In genomic region chr6:146543940-146544661, GRCh38 we compare ENCODE assay signal across 8 cellular contexts. TPM values are rescaled to one million over a fixed set of nuclear protein-coding genes. Genes with fewer than 3 reads are reported as not detected.
DNase-seq lines count a peak whose midpoint lies in the region; ATAC-seq and TF ChIP-seq lines count a peak whose summit lies in the region.

No MANE protein-coding gene starts in this region.

- no peak for TF ChIP-seq POLR2A in suprapubic skin (IDR thresholded peaks at IDR 0.05)

- peak overlapping the region in 1 of 2 donors; percentile 66 for H3K27ac Mint-ChIP-seq in T-cell
- H3K27ac Mint-ChIP-seq in effector memory CD8-positive, alpha-beta T cell = no peak overlapping the region

- POLR2A ChIA-PET in GM10248 (lab: Yijun Ruan, JAX) = no interaction called here
- POLR2A ChIA-PET in T-cell (lab: Charles Lee) = no interaction called here

- H3K36me3 ChIP-seq in lower lobe of right lung = no peaks in the 10 kb centered on the region
- no peaks in the 10 kb centered on the region for H3K36me3 ChIP-seq in suprapubic skin

- H3K9me3 Mint-ChIP-seq in T-cell = no peaks in the 10 kb centered on the region
- peaks cover 0 to 6% of the 10 kb centered on the region in 2 donors for H3K9me3 Mint-ChIP-seq in effector memory CD8-positive, alpha-beta T cell

- peak overlapping the region; percentile 97 for H3K27ac ChIP-seq in lower lobe of right lung
- H3K27ac ChIP-seq in suprapubic skin = peak overlapping the region; percentile 98

- TF ChIP-seq CTCF in GM10248 (IDR thresholded peaks at IDR 0.05; ENCODE audit: control extremely low read depth, extremely low read depth, low read depth, missing control alignments) (no peak), lower lobe of right lung (IDR thresholded peaks at IDR 0.05) (no peak), suprapubic skin (IDR thresholded peaks at IDR 0.05) (no peak)

- H3K36me3 Mint-ChIP-seq in T-cell = no peaks in the 10 kb centered on the region
- H3K36me3 Mint-ChIP-seq in effector memory CD8-positive, alpha-beta T cell (ENCODE audit: insufficient read depth) = no peaks in the 10 kb centered on the region

- 7% methylated on average over 25 of the region's 34 CpGs for WGBS in suprapubic skin

- peaks cover 32% of the 10 kb centered on the region for H3K4me1 ChIP-seq in lower lobe of right lung
- H3K4me1 ChIP-seq in suprapubic skin = peaks cover 40% of the 10 kb centered on the region

- DNase-seq in GM10248 (ENCODE audit: extremely low spot score) (peak; percentile 17), T-cell (peak in 2 of 34 experiments; percentile 0 to 4), lower lobe of right lung (peak; percentile 71), suprapubic skin (ENCODE audit: low spot score in 2 of 2) (peak; percentile 74 to 84), SKM-1 treated with dmso at 0.1 percent for 144 hours (lab: John Stamatoyannopoulos, UW; ENCODE audit: unreplicated experiment) (no peak)
- DNase-seq in effector memory CD8-positive, alpha-beta T cell = no peak

- peak overlapping the region; percentile 60 to 86 (median 72) for H3K4me3 Mint-ChIP-seq in T-cell
- peak overlapping the region in 1 of 2 donors; percentile 29 for H3K4me3 Mint-ChIP-seq in effector memory CD8-positive, alpha-beta T cell

- ATAC-seq in HG02970 (IDR thresholded peaks at IDR 0.05; ENCODE audit: low FRiP score, unreplicated experiment) (peak; percentile 21), T-cell (replicated peaks in 1 of 4) (no peak), lower lobe of right lung (peak; percentile 22 to 37), GM19463 (IDR thresholded peaks at IDR 0.05; ENCODE audit: unreplicated experiment) (no peak)
- ATAC-seq in effector memory CD8-positive, alpha-beta T cell (replicated peaks) = peak; percentile 4

- intact Hi-C loops in lower lobe of right lung (cut with DNase I) = no loop called here

- peaks cover 29 to 32% of the 10 kb centered on the region in 2 donors for H3K27me3 Mint-ChIP-seq in T-cell
- peaks cover 15 to 30% of the 10 kb centered on the region in 2 donors for H3K27me3 Mint-ChIP-seq in effector memory CD8-positive, alpha-beta T cell

- H3K4me3 ChIP-seq in lower lobe of right lung = peak overlapping the region; percentile 85
- H3K4me3 ChIP-seq in suprapubic skin = peak overlapping the region; percentile 76

- no peak for TF ChIP-seq EP300 in suprapubic skin (IDR thresholded peaks at IDR 0.05)

- H3K27me3 ChIP-seq in lower lobe of right lung (ENCODE audit: low read depth) = no peaks in the 10 kb centered on the region
- no peaks in the 10 kb centered on the region for H3K27me3 ChIP-seq in suprapubic skin

- H3K9me3 ChIP-seq in lower lobe of right lung = no peaks in the 10 kb centered on the region
- H3K9me3 ChIP-seq in suprapubic skin = no peaks in the 10 kb centered on the region

- CTCF ChIA-PET in GM10248 (lab: Yijun Ruan, JAX) = interaction anchor here (1.6 kb wide), 1 partner anchor 11 kb away, joined by 6 read pairs; no protein-coding TSS in a partner anchor
- CTCF ChIA-PET in T-cell (lab: Charles Lee) = no interaction called here

- peaks cover 9 to 21% (median 15%) of the 10 kb centered on the region in 3 donors for H3K4me1 Mint-ChIP-seq in T-cell
- peaks cover 0 to 4% of the 10 kb centered on the region in 2 donors for H3K4me1 Mint-ChIP-seq in effector memory CD8-positive, alpha-beta T cell (ENCODE audit: low read depth in 2 of 2)

RNA-seq across cellular contexts. Expression of gene RAB32, which starts 0.5 kb away (rescaled TPM):
- total RNA-seq in T-cell = under 1 TPM; 0.22 to 0.73 (median 0.38) TPM
- 36.9 TPM for total RNA-seq in lower lobe of right lung
- total RNA-seq in suprapubic skin = 10 to 100 TPM in 2 of 4 donors, 1 to 10 TPM in 2; 5.9 to 20.3 (median 13.4) TPM

RNA-seq across cellular contexts. Expression of gene ADGB, which starts 54.7 kb away (rescaled TPM):
- total RNA-seq in T-cell (not detected), lower lobe of right lung (6.2 TPM), suprapubic skin (1 to 10 TPM in 1 of 4 donors, under 1 TPM in 2, not detected in 1; 0.26 to 3.6 (median 0.29) TPM)

Comparison
In these comparisons a context has a peak if more than half of its experiments do, and no peak if none do; other contexts are left out.
1. DNase-seq: peak in GM10248 (single experiment), lower lobe of right lung (single experiment) and suprapubic skin (2 of 2); none in effector memory CD8-positive, alpha-beta T cell (0 of 3) and SKM-1 treated with dmso at 0.1 percent for 144 hours (single experiment).
2. ATAC-seq: peak in HG02970 (single experiment), effector memory CD8-positive, alpha-beta T cell (single experiment) and lower lobe of right lung (2 of 2); none in T-cell (0 of 4) and GM19463 (single experiment).